In the genomic region with DNA sequence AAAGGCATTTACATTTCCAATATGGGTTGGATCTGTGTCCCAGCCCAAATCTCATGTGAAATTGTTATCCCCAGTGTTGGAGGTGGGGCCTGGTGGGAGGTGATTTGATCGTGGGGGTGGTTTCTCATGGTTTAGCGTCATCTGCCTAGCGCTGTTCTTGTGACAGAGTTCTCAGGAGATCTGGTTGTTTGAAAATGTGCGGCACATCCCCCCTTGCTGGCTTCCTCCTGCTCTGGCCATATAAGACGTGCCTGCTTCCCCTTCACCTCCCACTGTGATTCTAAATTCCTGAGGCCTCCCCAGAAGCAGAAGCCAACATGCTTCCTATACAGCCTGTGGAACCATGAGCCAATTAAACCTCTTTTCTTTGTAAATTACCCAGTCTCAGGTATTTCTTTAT, we compare ENCODE assay signal across 25 cellular contexts.
"Had no signal": no experiment of that assay in that cellular context is flagged by ENCODE, and none has a peak within 500 bp of the region (broad histone marks: within the 10 kb centered on the region; RNA-seq: fewer than 3 reads in every experiment).

No MANE protein-coding gene starts in this region.

- H3K9me3 ChIP-seq: breast epithelium, esophagus squamous epithelium, ovary, right lobe of liver, transverse colon had no signal

- H3K36me3 ChIP-seq: breast epithelium, esophagus squamous epithelium, ovary, right lobe of liver, transverse colon had no signal

- H3K4me1 ChIP-seq: breast epithelium, right lobe of liver, transverse colon had no signal

- H3K27me3 ChIP-seq: breast epithelium, esophagus squamous epithelium, ovary, right lobe of liver, transverse colon had no signal

- H3K27ac Mint-ChIP-seq: activated CD4-positive, alpha-beta memory T cell treated with anti-CD3 and anti-CD28 coated beads for 36 hours; activated CD4-positive, alpha-beta T cell treated with anti-CD3 and anti-CD28 coated beads, Interleukin-2, amount 10 ng/mL, durations not matched to agents 24 days and 14 days; activated T-cell treated with anti-CD3 and anti-CD28 coated beads, Interleukin-2, amount 50 U/mL, for 24 hours; nephron progenitor cell; progenitor cell of endocrine pancreas; T-cell had no signal

- DNase-seq: activated CD4-positive, alpha-beta memory T cell treated with anti-CD3 and anti-CD28 coated beads for 36 hours; activated CD4-positive, alpha-beta T cell treated with anti-CD3 and anti-CD28 coated beads, Interleukin-2, amount 10 ng/mL, durations not matched to agents 24 days and 14 days; activated CD8-positive, alpha-beta memory T cell treated with anti-CD3 and anti-CD28 coated beads, Interleukin-2, amount 50 U/mL, for 4 hours; activated gamma-delta T cell; activated naive CD4-positive, alpha-beta T cell treated with anti-CD3 and anti-CD28 coated beads, Interleukin-2, amount 50 U/mL, for 16 hours; activated T-cell treated with anti-CD3 and anti-CD28 coated beads, Interleukin-2, amount 50 U/mL, for 24 hours; amniotic stem cell; dermis blood vessel endothelial cell; effector CD4-positive, alpha-beta T cell; esophagus squamous epithelium; foreskin melanocyte; left cardiac atrium; left ventricle myocardium superior; naive B cell; nephron progenitor cell; ovary; right lobe of liver; stimulated activated CD4-positive, alpha-beta T cell treated with anti-CD3 and anti-CD28 coated beads, Interleukin-2, amount 100 ng/mL, for 48 hours; stimulated activated naive CD4-positive, alpha-beta T cell treated with Interleukin-2 at 50 U/mL for 16 hours; T-cell; transverse colon had no signal

- H3K9me3 Mint-ChIP-seq: activated CD4-positive, alpha-beta memory T cell treated with anti-CD3 and anti-CD28 coated beads for 36 hours; activated T-cell treated with anti-CD3 and anti-CD28 coated beads, Interleukin-2, amount 50 U/mL, for 24 hours; central memory CD8-positive, alpha-beta T cell; T-cell had no signal

- H3K36me3 Mint-ChIP-seq: activated CD4-positive, alpha-beta memory T cell treated with anti-CD3 and anti-CD28 coated beads for 36 hours; naive B cell; T-cell had no signal

- H3K4me3 Mint-ChIP-seq: activated CD4-positive, alpha-beta memory T cell treated with anti-CD3 and anti-CD28 coated beads for 36 hours; activated CD4-positive, alpha-beta T cell treated with anti-CD3 and anti-CD28 coated beads, Interleukin-2, amount 10 ng/mL, durations not matched to agents 24 days and 14 days; activated T-cell treated with anti-CD3 and anti-CD28 coated beads, Interleukin-2, amount 50 U/mL, for 24 hours; central memory CD8-positive, alpha-beta T cell; naive B cell; nephron progenitor cell; T-cell had no signal

- H3K4me1 Mint-ChIP-seq: naive B cell had no signal

- H3K4me3 ChIP-seq: breast epithelium, esophagus squamous epithelium, ovary, right lobe of liver, transverse colon had no signal

- H3K27me3 Mint-ChIP-seq: T-cell had no signal

- ATAC-seq: activated CD4-positive, CD25-positive, alpha-beta regulatory T cell treated with anti-CD3 and anti-CD28 coated beads, Interleukin-2, amount 50 U/mL, for 24 hours; left cardiac atrium; left ventricle myocardium superior; right lobe of liver; T-cell had no signal
